Comparison of ENCODE assay signal across 30 cellular contexts in genomic region chr11:131354251-131354701, GRCh38. TPM values are rescaled to one million over a fixed set of nuclear protein-coding genes. Genes with fewer than 3 reads are reported as not detected.
A peak's percentile ranks its signal among the peaks of the same experiment; 100 is the strongest.
DNase-seq lines count a peak whose midpoint lies in the region; ATAC-seq, FAIRE-seq and TF ChIP-seq lines count a peak whose summit lies in the region.
"Had no signal": no experiment of that assay in that cellular context is flagged by ENCODE, and none has a peak within 500 bp of the region (broad histone marks: within the 10 kb centered on the region; RNA-seq: fewer than 3 reads in every experiment).

No MANE protein-coding gene starts in this region.

- no peak overlapping the region for H4K5ac ChIP-seq in H9 (ENCODE audit: insufficient read length, low read depth, low read length)

- no peak overlapping the region for H3K9ac ChIP-seq in H9 (ENCODE audit: extremely low read depth, insufficient read length, low read length)
- peak overlapping the region; percentile 8 for H3K9ac ChIP-seq in astrocyte (ENCODE audit: low read length)
- peak overlapping the region; percentile 28 for H3K9ac ChIP-seq in skeletal muscle satellite cell (ENCODE audit: low read depth, low read length)
- H3K9ac ChIP-seq: KMS-11, SK-N-SH had no signal

- H3K18ac ChIP-seq in H9 (ENCODE audit: insufficient read length, low read depth, low read length) = no peak overlapping the region

- no peak overlapping the region for H3K14ac ChIP-seq in H9 (ENCODE audit: insufficient read depth, low read length)

- H3K4me2 ChIP-seq in H9 (ENCODE audit: insufficient read depth, insufficient read length, low read length) = no peak overlapping the region
- peak overlapping the region; percentile 46 for H3K4me2 ChIP-seq in astrocyte (ENCODE audit: low read length)
- no peak overlapping the region for H3K4me2 ChIP-seq in skeletal muscle satellite cell (ENCODE audit: low read length)
- H3K4me2 ChIP-seq: KMS-11, SK-N-SH, smooth muscle cell had no signal

- H2BK15ac ChIP-seq in H9 (ENCODE audit: low read depth, low read length) = no peak overlapping the region

- H3K23ac ChIP-seq in H9 (ENCODE audit: insufficient read length, low read depth, low read length) = no peak overlapping the region

- H3K4me1 Mint-ChIP-seq in H9 = peaks cover 23 to 26% of the 10 kb centered on the region in 2 experiments
- peaks cover 18% of the 10 kb centered on the region for H3K4me1 Mint-ChIP-seq in astrocyte (ENCODE audit: low read depth, unreplicated experiment)
- H3K4me1 Mint-ChIP-seq: B cell, immature natural killer cell, naive B cell, T-helper 17 cell had no signal

- POLR2A ChIA-PET in GM10248 (lab: Yijun Ruan, JAX) = no interaction called here

- H3K56ac ChIP-seq in H9 (ENCODE audit: insufficient read length, low read depth, low read length) = no peak overlapping the region

- no peak overlapping the region for H3K4me3 ChIP-seq in astrocyte (ENCODE audit: insufficient read depth, low read depth, low read length)
- H3K4me3 ChIP-seq in skeletal muscle satellite cell (ENCODE audit: low read length) = no peak overlapping the region
- H3K4me3 ChIP-seq in upper lobe of right lung = no peak overlapping the region
- H3K4me3 ChIP-seq: left lung, smooth muscle cell, upper lobe of left lung had no signal

- H3K27ac Mint-ChIP-seq in H9 (peak overlapping the region in 2 of 3 experiments; percentile 10 to 95; a peak in 4 of 7 replicates), astrocyte (ENCODE audit: unreplicated experiment) (peak overlapping the region; percentile 99)
- H3K27ac Mint-ChIP-seq: activated T-cell treated with anti-CD3 and anti-CD28 coated beads, Interleukin-2, amount 50 U/mL, for 72 hours; B cell; effector memory CD8-positive, alpha-beta T cell; immature natural killer cell; T-helper 17 cell had no signal

- H3K27me3 ChIP-seq in H9 (ENCODE audit: insufficient read depth, low read length) (no peaks in the 10 kb centered on the region), astrocyte (ENCODE audit: insufficient read depth, low read length) (no peaks in the 10 kb centered on the region), skeletal muscle satellite cell (ENCODE audit: control insufficient read depth, insufficient read depth, low read length) (no peaks in the 10 kb centered on the region), upper lobe of right lung (no peaks in the 10 kb centered on the region)
- H3K27me3 ChIP-seq: foreskin keratinocyte, left lung, upper lobe of left lung had no signal

- no peak overlapping the region for H2BK12ac ChIP-seq in H9 (ENCODE audit: insufficient read length, low read depth, low read length)

- H3K4ac ChIP-seq in H9 (ENCODE audit: low read depth, low read length) = no peak overlapping the region

- WGBS in H9 (ENCODE audit: extremely low coverage, insufficient read length, low lambda C conversion rate) = no CpG with 5 or more reads among the region's 5 CpGs

- peaks cover 8% of the 10 kb centered on the region for H3K4me1 ChIP-seq in H9 (ENCODE audit: insufficient read depth, low read length)
- peaks cover 14% of the 10 kb centered on the region for H3K4me1 ChIP-seq in astrocyte (ENCODE audit: insufficient read depth, low read length)
- H3K4me1 ChIP-seq in skeletal muscle satellite cell (ENCODE audit: control insufficient read depth, insufficient read depth, low read length) = peaks cover 2% of the 10 kb centered on the region
- H3K4me1 ChIP-seq in upper lobe of right lung = no peaks in the 10 kb centered on the region
- H3K4me1 ChIP-seq: foreskin keratinocyte, left lung, upper lobe of left lung had no signal

- DNase-seq in H9 (no peak), astrocyte (ENCODE audit: low read depth) (peak; percentile 16), iPS-NIHi11 (ENCODE audit: low spot score) (peak; percentile 19), upper lobe of right lung (no peak), NOMO-1 (lab: John Stamatoyannopoulos, UW; ENCODE audit: unreplicated experiment in 2 of 2) (no peak), GM10248 (ENCODE audit: extremely low spot score) (no peak)
- DNase-seq: activated CD4-positive, alpha-beta T cell treated with anti-CD3 and anti-CD28 coated beads for 4 hours; activated naive CD4-positive, alpha-beta T cell; activated T-cell treated with anti-CD3 and anti-CD28 coated beads, Interleukin-2, amount 50 U/mL, for 72 hours; effector memory CD8-positive, alpha-beta T cell; foreskin keratinocyte; immature natural killer cell; left lung; naive B cell; NCI-H146; NCI-H2107; NCI-H446 treated with DMSO at 0.1 percent for 48 hours; SK-N-SH; T-helper 17 cell; upper lobe of left lung had no signal

- no peaks in the 10 kb centered on the region for H3K23me2 ChIP-seq in H9 (ENCODE audit: insufficient read length, low read depth, low read length, poor library complexity, severe bottlenecking)

- H2AK5ac ChIP-seq in H9 (ENCODE audit: insufficient read length, low read length) = no peak overlapping the region

- H4K8ac ChIP-seq in H9 (replicated peaks; ENCODE audit: insufficient read length, low read depth, low read length) = no peak overlapping the region

- H4K20me1 ChIP-seq in H9 (ENCODE audit: control insufficient read depth, insufficient read depth, insufficient read length) (no peaks in the 10 kb centered on the region), astrocyte (ENCODE audit: insufficient read depth, low read length) (no peaks in the 10 kb centered on the region)

- no peaks in the 10 kb centered on the region for H3K79me2 ChIP-seq in H9 (ENCODE audit: insufficient read depth, low read length)
- no peaks in the 10 kb centered on the region for H3K79me2 ChIP-seq in astrocyte (ENCODE audit: insufficient read depth, low read length)

- H2AFZ ChIP-seq in H9 (ENCODE audit: low read length) (no peak overlapping the region), astrocyte (ENCODE audit: low read depth, low read length) (no peak overlapping the region)

- H3K9me3 Mint-ChIP-seq in H9 (peaks cover 0 to 1% of the 10 kb centered on the region in 2 experiments; a peak in 1 of 5 replicates), astrocyte (ENCODE audit: unreplicated experiment) (peaks cover 6% of the 10 kb centered on the region)

- H3K9me3 ChIP-seq in H9 (ENCODE audit: control insufficient read depth, low read depth, low read length) = no peaks in the 10 kb centered on the region
- no peaks in the 10 kb centered on the region for H3K9me3 ChIP-seq in astrocyte (ENCODE audit: insufficient read depth, low read depth, low read length)
- H3K9me3 ChIP-seq in skeletal muscle satellite cell (replicated peaks; ENCODE audit: low read length) = no peaks in the 10 kb centered on the region
- H3K9me3 ChIP-seq in upper lobe of right lung = no peaks in the 10 kb centered on the region
- H3K9me3 ChIP-seq: left lung, SK-N-SH, upper lobe of left lung had no signal

- H3K4me3 Mint-ChIP-seq in H9 (no peak overlapping the region), astrocyte (ENCODE audit: unreplicated experiment) (no peak overlapping the region)
- H3K4me3 Mint-ChIP-seq: activated T-cell treated with anti-CD3 and anti-CD28 coated beads, Interleukin-2, amount 50 U/mL, for 72 hours; B cell; effector memory CD8-positive, alpha-beta T cell; immature natural killer cell; naive B cell; T-helper 17 cell had no signal

- no peak for FAIRE-seq in astrocyte (lab: Jason Lieb, UNC)
- FAIRE-seq: G401.6, GM19239, HTR-8/SVneo had no signal

- H3K36me3 Mint-ChIP-seq in H9 (ENCODE audit: insufficient read depth in 1 of 3, low read depth in 3 of 3) (peaks cover 2 to 4% (median 3%) of the 10 kb centered on the region in 3 experiments; a peak in 4 of 7 replicates), astrocyte (ENCODE audit: low read depth, unreplicated experiment) (no peaks in the 10 kb centered on the region)
- H3K36me3 Mint-ChIP-seq: immature natural killer cell, naive B cell had no signal

- TF ChIP-seq CTCF in H9 (conservative IDR thresholded peaks at IDR 0.05) = no peak
- no peak for TF ChIP-seq CTCF in astrocyte (IDR thresholded peaks at IDR 0.05; ENCODE audit: insufficient read depth, low read depth, low read length)
- TF ChIP-seq CTCF in upper lobe of right lung (IDR thresholded peaks at IDR 0.05) = no peak
- TF ChIP-seq CTCF in GM10248 (IDR thresholded peaks at IDR 0.05; ENCODE audit: control extremely low read depth, extremely low read depth, low read depth, missing control alignments) = no peak

- H4K91ac ChIP-seq in H9 (ENCODE audit: insufficient read length, low read depth, low read length) = no peak overlapping the region

- H3K27me3 Mint-ChIP-seq in H9 (ENCODE audit: low read depth) = no peaks in the 10 kb centered on the region; the same call in 1 of the 2 replicates
- peaks cover 23% of the 10 kb centered on the region for H3K27me3 Mint-ChIP-seq in astrocyte (ENCODE audit: low read depth, unreplicated experiment)
- H3K27me3 Mint-ChIP-seq: B cell; effector memory CD8-positive, alpha-beta T cell; naive B cell; T-helper 17 cell had no signal

- H3T11ph ChIP-seq in H9 (ENCODE audit: low read length) = no peak overlapping the region

- intact Hi-C loops in upper lobe of right lung (cut with DNase I) = no loop called here

- H2BK20ac ChIP-seq in H9 (ENCODE audit: low read depth, low read length, poor library complexity, severe bottlenecking) = no peak overlapping the region

- no peaks in the 10 kb centered on the region for H3K79me1 ChIP-seq in H9 (ENCODE audit: insufficient read depth, low read depth, low read length, poor library complexity, severe bottlenecking)

- CTCF ChIA-PET in GM10248 (lab: Yijun Ruan, JAX) = no interaction called here

- ATAC-seq in upper lobe of right lung (no peak), HG02642 (IDR thresholded peaks at IDR 0.05; ENCODE audit: poor library complexity, unreplicated experiment) (no peak)
- ATAC-seq: activated T-cell treated with anti-CD3 and anti-CD28 coated beads, Interleukin-2, amount 50 U/mL, for 72 hours; effector memory CD8-positive, alpha-beta T cell; esophagus mucosa; foreskin keratinocyte; HCT116; left lung; T-helper 17 cell had no signal

- H2BK5ac ChIP-seq in H9 (ENCODE audit: insufficient read length, low read length) = no peak overlapping the region

- H3K36me3 ChIP-seq in astrocyte (ENCODE audit: insufficient read depth, low read length) (no peaks in the 10 kb centered on the region), skeletal muscle satellite cell (ENCODE audit: insufficient read depth, low read length) (no peaks in the 10 kb centered on the region), upper lobe of right lung (no peaks in the 10 kb centered on the region)
- H3K36me3 ChIP-seq: left lung, upper lobe of left lung had no signal

- H3K27ac ChIP-seq in H9 (ENCODE audit: insufficient read length, low read depth, low read length) = peak overlapping the region; percentile 8
- H3K27ac ChIP-seq in astrocyte (ENCODE audit: low read depth, low read length) = peak overlapping the region; percentile 32
- H3K27ac ChIP-seq in upper lobe of right lung = no peak overlapping the region
- H3K27ac ChIP-seq: foreskin keratinocyte, KMS-11, left lung, upper lobe of left lung had no signal

- no peak overlapping the region for H2BK120ac ChIP-seq in H9 (ENCODE audit: low read depth, low read length, poor library complexity, severe bottlenecking)

RNA-seq across cellular contexts. Expression of gene NTM, which starts 16.1 kb away (rescaled TPM):
- total RNA-seq in H9 (2021) = 9.9 and 13.8 TPM in 2 replicates
- total RNA-seq in astrocyte = 98.2 and 108 TPM in 2 replicates
- 3.0 and 17.5 TPM in 2 replicates for total RNA-seq in skeletal muscle satellite cell (2012; rRNA removed)
- total RNA-seq in upper lobe of right lung = 3.7 TPM
- total RNA-seq: activated T-cell treated with anti-CD3 and anti-CD28 coated beads, Interleukin-2, amount 50 U/mL, for 72 hours; B cell; T-helper 17 cell had no signal

Comparison
In these comparisons a context has a peak if more than half of its experiments do, and no peak if none do; other contexts are left out.
1. DNase-seq: peak in astrocyte (single experiment) and iPS-NIHi11 (single experiment); none in H9 (single experiment), upper lobe of right lung (single experiment), NOMO-1 (0 of 2) and GM10248 (single experiment).